18 cellular contexts compared by ENCODE assay signal in the genomic region with DNA sequence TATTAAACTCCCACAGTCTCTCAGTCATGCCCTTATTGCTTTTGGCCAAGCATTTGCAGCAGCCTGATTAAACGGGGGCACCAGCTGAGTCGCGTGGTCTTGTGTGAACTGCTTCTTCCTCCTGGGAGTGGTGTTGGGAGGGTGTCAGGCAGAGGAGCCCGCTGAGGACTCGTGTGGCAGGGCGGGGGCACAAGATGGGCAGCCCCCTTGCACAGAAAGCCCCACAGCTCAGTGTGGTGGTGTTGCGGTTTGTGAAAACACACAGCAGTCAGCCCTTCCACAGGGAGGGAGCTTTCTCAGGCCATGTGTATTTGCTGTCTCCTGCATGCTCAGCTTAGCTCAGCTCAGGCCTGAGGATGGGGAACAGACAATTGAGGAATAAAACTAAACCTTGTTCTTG. TPM values are rescaled to one million over a fixed set of nuclear protein-coding genes. Genes with fewer than 3 reads are reported as not detected.
DNase-seq lines count a peak whose midpoint lies in the region; ATAC-seq, FAIRE-seq and TF ChIP-seq lines count a peak whose summit lies in the region.
"Had no signal": no experiment of that assay in that cellular context is flagged by ENCODE, and none has a peak within 500 bp of the region (broad histone marks: within the 10 kb centered on the region; RNA-seq: fewer than 3 reads in every experiment).

No MANE protein-coding gene starts in this region.

- ATAC-seq in T-cell (replicated peaks in 1 of 4) (no peak), GM18873 (IDR thresholded peaks at IDR 0.05; ENCODE audit: low FRiP score, unreplicated experiment) (no peak)
- ATAC-seq: HCT116, Right ventricle myocardium inferior had no signal

- H3K36me3 ChIP-seq in breast epithelium (no peaks in the 10 kb centered on the region), keratinocyte (ENCODE audit: control insufficient read depth in 2 of 2, extremely low read depth in 1 of 2, insufficient read depth in 2 of 2, low read length in 2 of 2) (peaks cover 2 to 5% of the 10 kb centered on the region in 2 experiments), vagina (no peaks in the 10 kb centered on the region)

- CTCF ChIA-PET in MCF 10A (lab: Yijun Ruan, JAX): interaction anchor here (0.7 to 6.3 kb wide), 3 partner anchors 11 to 786 kb away, joined by 3 to 119 read pairs (median 63); a partner anchor contains a TSS
- CTCF ChIA-PET in T-cell (lab: Charles Lee): interaction anchor here (0.6 to 6.3 kb wide), 4 partner anchors 13 to 422 kb away, joined by 3 to 68 read pairs (median 4); no protein-coding TSS in a partner anchor

- H3K79me2 ChIP-seq in keratinocyte (ENCODE audit: control insufficient read depth, insufficient read depth, low read length): peaks cover 67% of the 10 kb centered on the region

- intact Hi-C loops in MCF 10A (cut with micrococcal nuclease) (no loop called here), breast epithelium (cut with DNase I; ENCODE audit: low total_unique reads) (no loop called here), vagina (cut with DNase I) (no loop called here)

- H3K9me3 Mint-ChIP-seq in MCF 10A (ENCODE audit: unreplicated experiment) (no peaks in the 10 kb centered on the region), T-cell (no peaks in the 10 kb centered on the region)

- dilution Hi-C loops in keratinocyte (cut with MboI; ENCODE audit: extremely low pct_ligation_motif_present, low sequenced_read_pairs): no loop called here

- no peaks in the 10 kb centered on the region for H4K20me1 ChIP-seq in keratinocyte (ENCODE audit: control insufficient read depth, extremely low read depth, insufficient read depth, low read length)

- peaks cover 7 to 10% of the 10 kb centered on the region in 2 donors for H3K4me1 ChIP-seq in breast epithelium
- peaks cover 22% of the 10 kb centered on the region for H3K4me1 ChIP-seq in keratinocyte (ENCODE audit: control insufficient read depth, extremely low read depth, insufficient read depth, low read length)
- peaks cover 30% of the 10 kb centered on the region for H3K4me1 ChIP-seq in vagina

- H3K9me1 ChIP-seq in keratinocyte (ENCODE audit: control insufficient read depth, extremely low read depth, insufficient read depth, low read length): no peaks in the 10 kb centered on the region

- no peak for TF ChIP-seq POLR2A in breast epithelium (IDR thresholded peaks at IDR 0.05)
- no peak for TF ChIP-seq POLR2A in vagina (IDR thresholded peaks at IDR 0.05)

- peak overlapping the region in 1 of 2 donors; percentile 10 for H3K27ac ChIP-seq in breast epithelium
- peak overlapping the region; percentile 49 for H3K27ac ChIP-seq in keratinocyte (ENCODE audit: control insufficient read depth, insufficient read depth, low read length)
- peak overlapping the region; percentile 74 for H3K27ac ChIP-seq in vagina
- H3K27ac ChIP-seq: HL-60, PC-9 had no signal

- DNase-seq in MCF 10A (ENCODE audit: unreplicated experiment) (no peak), breast epithelium (ENCODE audit: low spot score in 2 of 2) (no peak), T-cell (peak in 13 of 34 experiments; percentile 11 to 60 (median 33)), keratinocyte (ENCODE audit: low read depth, low spot score) (no peak), vagina (ENCODE audit: extremely low spot score in 2 of 2) (no peak), HuH-7 (ENCODE audit: low spot score) (no peak), inferior parietal cortex (ENCODE audit: extremely low spot score) (no peak)
- DNase-seq: GF-D8, KG1, MM.1S, NCI-H1105 treated with DMSO at 0.1 percent for 48 hours, NCI-H187, NCI-H446, PC-9 had no signal

- H3K9ac ChIP-seq in keratinocyte (ENCODE audit: control insufficient read depth, extremely low read depth, insufficient read depth, low read length): peak overlapping the region; percentile 28

- H3K4me3 Mint-ChIP-seq in MCF 10A (ENCODE audit: unreplicated experiment) (no peak overlapping the region), T-cell (no peak overlapping the region)

- peak overlapping the region; percentile 69 for H3K27ac Mint-ChIP-seq in MCF 10A (ENCODE audit: low read depth, unreplicated experiment)
- H3K27ac Mint-ChIP-seq in T-cell: peak overlapping the region; percentile 49 to 57

- H3K4me1 Mint-ChIP-seq in MCF 10A (ENCODE audit: insufficient read depth, unreplicated experiment) (peaks cover 25% of the 10 kb centered on the region), T-cell (peaks cover 52 to 59% (median 57%) of the 10 kb centered on the region in 3 donors)

- no peak overlapping the region for H3K4me2 ChIP-seq in keratinocyte (ENCODE audit: control insufficient read depth, extremely low read depth, insufficient read depth, low read depth, low read length)
- H3K4me2 ChIP-seq: PC-9 had no signal

- H3K36me3 Mint-ChIP-seq in MCF 10A (ENCODE audit: insufficient read depth, unreplicated experiment) (peaks cover 14% of the 10 kb centered on the region), T-cell (peaks cover 11% of the 10 kb centered on the region)

- H3K9me3 ChIP-seq in breast epithelium: no peaks in the 10 kb centered on the region
- H3K9me3 ChIP-seq in keratinocyte (ENCODE audit: control insufficient read depth, low read depth, low read length): no peaks in the 10 kb centered on the region
- H3K9me3 ChIP-seq in vagina: no peaks in the 10 kb centered on the region

- no peak overlapping the region for H2AFZ ChIP-seq in keratinocyte (ENCODE audit: control insufficient read depth, low read length)
- H2AFZ ChIP-seq: PC-9 had no signal

- POLR2A ChIA-PET in MCF 10A (lab: Yijun Ruan, JAX): interaction anchor here (0.8 to 6.4 kb wide), 9 partner anchors 10 to 147 kb away, joined by 3 to 73 read pairs (median 13); a partner anchor contains a TSS
- POLR2A ChIA-PET in T-cell (lab: Charles Lee): interaction anchor here in 1 of 2 donors (0.6 kb wide), 1 partner anchor 23 kb away, joined by 3 read pairs; no protein-coding TSS in a partner anchor

- no peak overlapping the region for H3K4me3 ChIP-seq in breast epithelium
- H3K4me3 ChIP-seq in keratinocyte (ENCODE audit: control insufficient read depth in 2 of 3, extremely low read depth in 1 of 3, insufficient read depth in 2 of 3, low read depth in 1 of 3, low read length in 3 of 3): no peak overlapping the region
- no peak overlapping the region for H3K4me3 ChIP-seq in vagina
- H3K4me3 ChIP-seq: PC-9 had no signal

- no peaks in the 10 kb centered on the region for H3K27me3 ChIP-seq in breast epithelium
- no peaks in the 10 kb centered on the region for H3K27me3 ChIP-seq in keratinocyte (ENCODE audit: control insufficient read depth, extremely low read depth, insufficient read depth, low read length)
- no peaks in the 10 kb centered on the region for H3K27me3 ChIP-seq in vagina

- no peak for FAIRE-seq in keratinocyte (lab: Jason Lieb, UNC)

- TF ChIP-seq CTCF in MCF 10A (IDR thresholded peaks at IDR 0.05; ENCODE audit: unreplicated experiment) (no peak), breast epithelium (IDR thresholded peaks at IDR 0.05) (no peak), keratinocyte (optimal IDR thresholded peaks at IDR 0.05 in 1 of 3, IDR thresholded peaks at IDR 0.05 in 1 of 3, conservative IDR thresholded peaks at IDR 0.05 in 1 of 3; ENCODE audit: extremely low read depth in 1 of 3, insufficient read depth in 2 of 3, low read length in 3 of 3) (no peak), vagina (IDR thresholded peaks at IDR 0.05) (no peak)

- H3K27me3 Mint-ChIP-seq in MCF 10A (ENCODE audit: insufficient read depth, unreplicated experiment) (no peaks in the 10 kb centered on the region), T-cell (no peaks in the 10 kb centered on the region)

- BruUV-seq in MCF 10A (replicated peaks; lab: Mats Ljungman, UMichigan): no TSS peak

RNA-seq across cellular contexts. Expression of a gene that starts 22.4 kb away (rescaled TPM):
- total RNA-seq in MCF 10A (2022) (22.2 and 26.6 TPM in 2 replicates), breast epithelium (10 to 100 TPM; 12.5 to 16.1 (median 14.8) TPM), T-cell (10 to 100 TPM; 22.3 to 24.5 (median 22.7) TPM), vagina (21.6 TPM)
- polyA plus RNA-seq in keratinocyte: 7.3 to 19.4 TPM (median 8.4 TPM) in 3 replicates
- polyA plus RNA-seq in keratinocyte (2011; ENCODE audit: low read depth): 3.3 TPM
- 7.5 and 15.1 TPM in 2 replicates for polyA plus RNA-seq in keratinocyte (2011; cell fraction: cytosol; rRNA removed)
- 35.5 and 39.3 TPM in 2 replicates for polyA plus RNA-seq in keratinocyte (2011; cell fraction: nucleus; rRNA removed)
- polyA plus RNA-seq in keratinocyte (2012; ENCODE audit: low replicate concordance): 16.7 and 23.8 TPM in 2 replicates
- polyA minus RNA-seq in keratinocyte: 9.4 to 18.0 TPM (median 10.6 TPM) in 3 replicates
- polyA minus RNA-seq in keratinocyte (2011; cell fraction: cytosol; rRNA and poly(A)+ RNA removed): 14.6 TPM
- polyA minus RNA-seq in keratinocyte (2011; cell fraction: nucleus; rRNA and poly(A)+ RNA removed): 12.5 and 18.2 TPM in 2 replicates

RNA-seq across cellular contexts. Expression of a gene that starts 24.8 kb away (rescaled TPM):
- total RNA-seq in MCF 10A (2022) (51.3 and 55.7 TPM in 2 replicates), breast epithelium (10 to 100 TPM; 19.7 to 22.8 (median 21.3) TPM), T-cell (10 to 100 TPM; 19.3 to 32.9 (median 26.0) TPM), vagina (16.2 TPM)
- polyA plus RNA-seq in keratinocyte: 44.4 to 63.1 TPM (median 53.1 TPM) in 3 replicates
- 35.4 TPM for polyA plus RNA-seq in keratinocyte (2011; ENCODE audit: low read depth)
- polyA plus RNA-seq in keratinocyte (2011; cell fraction: cytosol; rRNA removed): 40.6 and 46.4 TPM in 2 replicates
- 31.0 and 31.3 TPM in 2 replicates for polyA plus RNA-seq in keratinocyte (2011; cell fraction: nucleus; rRNA removed)
- polyA plus RNA-seq in keratinocyte (2012; ENCODE audit: low replicate concordance): 18.7 and 58.0 TPM in 2 replicates
- polyA minus RNA-seq in keratinocyte: 55.7 to 77.5 TPM (median 66.3 TPM) in 3 replicates
- polyA minus RNA-seq in keratinocyte (2011; cell fraction: cytosol; rRNA and poly(A)+ RNA removed): 36.6 TPM
- polyA minus RNA-seq in keratinocyte (2011; cell fraction: nucleus; rRNA and poly(A)+ RNA removed): 16.8 and 30.4 TPM in 2 replicates

RNA-seq across cellular contexts. Expression of a gene that starts 47.3 kb away (rescaled TPM):
- 0.66 TPM in 1 of 2 replicates, not detected in the other for total RNA-seq in MCF 10A (2022)
- total RNA-seq in breast epithelium: under 1 TPM in 2 of 3 donors, not detected in 1; 0.29 to 0.64 TPM
- total RNA-seq in T-cell: under 1 TPM in 3 of 5 donors, not detected in 2; 0.40 to 0.55 (median 0.43) TPM
- 0.17 TPM in 1 of 3 replicates, not detected in the others for polyA plus RNA-seq in keratinocyte
- not detected for polyA plus RNA-seq in keratinocyte (2011; ENCODE audit: low read depth)
- not detected in 2 replicates for polyA plus RNA-seq in keratinocyte (2011; cell fraction: cytosol; rRNA removed)
- 0.27 TPM in 1 of 2 replicates, not detected in the other for polyA plus RNA-seq in keratinocyte (2011; cell fraction: nucleus; rRNA removed)
- not detected in 2 replicates for polyA plus RNA-seq in keratinocyte (2012; ENCODE audit: low replicate concordance)
- polyA minus RNA-seq in keratinocyte: not detected in 3 replicates
- polyA minus RNA-seq in keratinocyte (2011; cell fraction: cytosol; rRNA and poly(A)+ RNA removed): not detected
- polyA minus RNA-seq in keratinocyte (2011; cell fraction: nucleus; rRNA and poly(A)+ RNA removed): not detected in 2 replicates
- not detected for total RNA-seq in vagina
